ENCODE assay signal across 2 cellular contexts in genomic region chr17:74211929-74212261, GRCh38.
TF ChIP-seq lines count a peak whose summit lies in the region.

No MANE protein-coding gene starts in this region.

TF ChIP-seq in H1, 55 proteins besides CTCF, POLR2A, EP300 and RAD21:
- TF ChIP-seq USF2 (IDR thresholded peaks at IDR 0.05; ENCODE audit: low read length): no peak
- peak; percentile 76 for TF ChIP-seq POLR2AphosphoS5 (IDR thresholded peaks at IDR 0.05; ENCODE audit: low read depth, low read length)

TF ChIP-seq in HEK293T, 16 proteins besides CTCF, POLR2A, EP300 and RAD21:
- no peak for TF ChIP-seq FOXM1 (IDR thresholded peaks at IDR 0.05; ENCODE audit: borderline replicate concordance)
- no peak for TF ChIP-seq LEF1 (IDR thresholded peaks at IDR 0.05; ENCODE audit: borderline replicate concordance)
- no peak for TF ChIP-seq L3MBTL2 (conservative IDR thresholded peaks at IDR 0.05)
- TF ChIP-seq FOXK2 (IDR thresholded peaks at IDR 0.05): no peak
- TF ChIP-seq NFRKB (IDR thresholded peaks at IDR 0.05): no peak
- no peak for TF ChIP-seq PKNOX1 (IDR thresholded peaks at IDR 0.05)
- TF ChIP-seq TARDBP (IDR thresholded peaks at IDR 0.05): no peak
- TF ChIP-seq ELF4 (IDR thresholded peaks at IDR 0.05): no peak
- no peak for TF ChIP-seq ZNF384 (IDR thresholded peaks at IDR 0.05)
- TF ChIP-seq SP1 (IDR thresholded peaks at IDR 0.05): no peak
- TF ChIP-seq BHLHE40 (IDR thresholded peaks at IDR 0.05; ENCODE audit: borderline replicate concordance): no peak
- TF ChIP-seq SUZ12 (IDR thresholded peaks at IDR 0.05): no peak
